Comparison of ENCODE assay signal across 1 cellular context in genomic region chr1:156123356-156124196, GRCh38.
A peak's percentile ranks its signal among the peaks of the same experiment; 100 is the strongest.
TF ChIP-seq lines count a peak whose summit lies in the region.

No MANE protein-coding gene starts in this region.

TF ChIP-seq in HepG2, 621 proteins besides CTCF, POLR2A, EP300 and RAD21 (continued from another document and continues in another):
- TF ChIP-seq, protein P1, sequence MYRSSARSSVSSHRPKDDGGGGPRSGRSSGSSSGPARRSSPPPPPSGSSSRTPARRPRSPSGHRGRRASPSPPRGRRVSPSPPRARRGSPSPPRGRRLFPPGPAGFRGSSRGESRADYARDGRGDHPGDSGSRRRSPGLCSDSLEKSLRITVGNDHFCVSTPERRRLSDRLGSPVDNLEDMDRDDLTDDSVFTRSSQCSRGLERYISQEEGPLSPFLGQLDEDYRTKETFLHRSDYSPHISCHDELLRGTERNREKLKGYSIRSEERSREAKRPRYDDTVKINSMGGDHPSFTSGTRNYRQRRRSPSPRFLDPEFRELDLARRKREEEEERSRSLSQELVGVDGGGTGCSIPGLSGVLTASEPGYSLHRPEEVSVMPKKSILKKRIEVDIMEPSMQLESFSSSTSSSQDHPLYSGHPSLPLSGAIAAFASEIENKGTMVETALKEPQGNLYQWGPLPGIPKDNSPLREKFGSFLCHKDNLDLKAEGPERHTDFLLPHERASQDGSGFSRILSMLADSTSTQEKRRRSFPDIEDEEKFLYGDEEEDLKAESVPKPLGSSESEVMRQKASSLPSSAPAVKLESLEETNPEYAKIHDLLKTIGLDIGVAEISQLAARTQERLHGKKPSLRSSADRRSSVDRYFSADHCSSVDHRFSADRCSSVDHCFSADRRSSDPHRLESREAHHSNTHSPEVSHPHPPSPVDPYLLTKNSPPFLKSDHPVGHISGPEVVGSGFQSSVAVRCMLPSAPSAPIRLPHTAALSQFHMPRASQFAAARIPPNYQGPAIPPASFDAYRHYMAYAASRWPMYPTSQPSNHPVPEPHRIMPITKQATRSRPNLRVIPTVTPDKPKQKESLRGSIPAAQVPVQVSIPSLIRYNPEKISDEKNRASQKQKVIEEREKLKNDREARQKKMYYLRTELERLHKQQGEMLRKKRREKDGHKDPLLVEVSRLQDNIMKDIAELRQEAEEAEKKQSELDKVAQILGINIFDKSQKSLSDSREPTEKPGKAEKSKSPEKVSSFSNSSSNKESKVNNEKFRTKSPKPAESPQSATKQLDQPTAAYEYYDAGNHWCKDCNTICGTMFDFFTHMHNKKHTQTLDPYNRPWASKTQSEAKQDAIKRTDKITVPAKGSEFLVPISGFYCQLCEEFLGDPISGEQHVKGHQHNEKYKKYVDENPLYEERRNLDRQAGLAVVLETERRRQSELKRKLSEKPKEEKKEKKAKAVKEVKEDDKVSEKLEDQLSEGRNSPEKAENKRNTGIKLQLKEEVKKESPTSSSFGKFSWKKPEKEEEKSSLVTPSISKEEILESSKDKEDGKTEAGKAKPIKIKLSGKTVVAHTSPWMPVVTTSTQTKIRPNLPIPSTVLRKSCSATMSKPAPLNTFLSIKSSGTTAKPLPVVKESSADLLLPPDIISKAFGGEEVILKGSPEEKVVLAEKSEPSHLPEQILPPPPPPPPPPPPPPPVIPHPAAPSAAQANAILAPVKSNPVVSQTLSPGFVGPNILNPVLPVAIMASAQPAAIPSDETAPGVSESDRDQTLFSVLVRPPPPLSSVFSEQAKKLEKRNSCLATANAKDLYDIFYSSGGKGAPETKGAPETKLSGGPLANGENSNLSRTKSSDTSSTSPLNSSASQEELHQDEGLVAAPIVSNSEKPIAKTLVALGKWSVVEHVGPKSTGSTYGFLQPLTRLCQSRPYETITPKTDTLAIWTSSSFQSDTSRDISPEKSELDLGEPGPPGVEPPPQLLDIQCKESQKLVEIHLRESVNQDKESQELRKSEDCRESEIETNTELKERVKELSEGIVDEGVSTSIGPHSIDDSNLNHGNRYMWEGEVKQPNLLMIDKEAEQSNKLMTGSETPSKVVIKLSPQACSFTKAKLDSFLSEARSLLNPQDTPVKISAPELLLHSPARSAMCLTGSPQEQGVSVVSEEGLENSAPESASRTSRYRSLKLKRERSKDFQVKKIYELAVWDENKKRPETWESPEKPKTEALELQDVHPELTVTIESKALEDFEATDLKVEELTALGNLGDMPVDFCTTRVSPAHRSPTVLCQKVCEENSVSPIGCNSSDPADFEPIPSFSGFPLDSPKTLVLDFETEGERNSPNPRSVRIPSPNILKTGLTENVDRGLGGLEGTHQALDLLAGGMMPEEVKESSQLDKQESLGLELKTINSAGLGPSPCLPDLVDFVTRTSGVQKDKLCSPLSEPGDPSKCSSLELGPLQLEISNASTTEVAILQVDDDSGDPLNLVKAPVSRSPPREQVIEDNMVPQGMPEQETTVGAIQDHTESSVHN (CRISPR knock-in tag; IDR thresholded peaks at IDR 0.05), result no peak
- no peak for TF ChIP-seq RELA (CRISPR knock-in tag; IDR thresholded peaks at IDR 0.05)
- TF ChIP-seq, protein P2, sequence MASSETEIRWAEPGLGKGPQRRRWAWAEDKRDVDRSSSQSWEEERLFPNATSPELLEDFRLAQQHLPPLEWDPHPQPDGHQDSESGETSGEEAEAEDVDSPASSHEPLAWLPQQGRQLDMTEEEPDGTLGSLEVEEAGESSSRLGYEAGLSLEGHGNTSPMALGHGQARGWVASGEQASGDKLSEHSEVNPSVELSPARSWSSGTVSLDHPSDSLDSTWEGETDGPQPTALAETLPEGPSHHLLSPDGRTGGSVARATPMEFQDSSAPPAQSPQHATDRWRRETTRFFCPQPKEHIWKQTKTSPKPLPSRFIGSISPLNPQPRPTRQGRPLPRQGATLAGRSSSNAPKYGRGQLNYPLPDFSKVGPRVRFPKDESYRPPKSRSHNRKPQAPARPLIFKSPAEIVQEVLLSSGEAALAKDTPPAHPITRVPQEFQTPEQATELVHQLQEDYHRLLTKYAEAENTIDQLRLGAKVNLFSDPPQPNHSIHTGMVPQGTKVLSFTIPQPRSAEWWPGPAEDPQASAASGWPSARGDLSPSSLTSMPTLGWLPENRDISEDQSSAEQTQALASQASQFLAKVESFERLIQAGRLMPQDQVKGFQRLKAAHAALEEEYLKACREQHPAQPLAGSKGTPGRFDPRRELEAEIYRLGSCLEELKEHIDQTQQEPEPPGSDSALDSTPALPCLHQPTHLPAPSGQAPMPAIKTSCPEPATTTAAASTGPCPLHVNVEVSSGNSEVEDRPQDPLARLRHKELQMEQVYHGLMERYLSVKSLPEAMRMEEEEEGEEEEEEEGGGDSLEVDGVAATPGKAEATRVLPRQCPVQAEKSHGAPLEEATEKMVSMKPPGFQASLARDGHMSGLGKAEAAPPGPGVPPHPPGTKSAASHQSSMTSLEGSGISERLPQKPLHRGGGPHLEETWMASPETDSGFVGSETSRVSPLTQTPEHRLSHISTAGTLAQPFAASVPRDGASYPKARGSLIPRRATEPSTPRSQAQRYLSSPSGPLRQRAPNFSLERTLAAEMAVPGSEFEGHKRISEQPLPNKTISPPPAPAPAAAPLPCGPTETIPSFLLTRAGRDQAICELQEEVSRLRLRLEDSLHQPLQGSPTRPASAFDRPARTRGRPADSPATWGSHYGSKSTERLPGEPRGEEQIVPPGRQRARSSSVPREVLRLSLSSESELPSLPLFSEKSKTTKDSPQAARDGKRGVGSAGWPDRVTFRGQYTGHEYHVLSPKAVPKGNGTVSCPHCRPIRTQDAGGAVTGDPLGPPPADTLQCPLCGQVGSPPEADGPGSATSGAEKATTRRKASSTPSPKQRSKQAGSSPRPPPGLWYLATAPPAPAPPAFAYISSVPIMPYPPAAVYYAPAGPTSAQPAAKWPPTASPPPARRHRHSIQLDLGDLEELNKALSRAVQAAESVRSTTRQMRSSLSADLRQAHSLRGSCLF (CRISPR knock-in tag; IDR thresholded peaks at IDR 0.05; ENCODE audit: borderline replicate concordance), result no peak
- no peak for TF ChIP-seq ZNF709 (CRISPR knock-in tag; IDR thresholded peaks at IDR 0.05)
- TF ChIP-seq, protein P3, sequence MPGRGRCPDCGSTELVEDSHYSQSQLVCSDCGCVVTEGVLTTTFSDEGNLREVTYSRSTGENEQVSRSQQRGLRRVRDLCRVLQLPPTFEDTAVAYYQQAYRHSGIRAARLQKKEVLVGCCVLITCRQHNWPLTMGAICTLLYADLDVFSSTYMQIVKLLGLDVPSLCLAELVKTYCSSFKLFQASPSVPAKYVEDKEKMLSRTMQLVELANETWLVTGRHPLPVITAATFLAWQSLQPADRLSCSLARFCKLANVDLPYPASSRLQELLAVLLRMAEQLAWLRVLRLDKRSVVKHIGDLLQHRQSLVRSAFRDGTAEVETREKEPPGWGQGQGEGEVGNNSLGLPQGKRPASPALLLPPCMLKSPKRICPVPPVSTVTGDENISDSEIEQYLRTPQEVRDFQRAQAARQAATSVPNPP (CRISPR knock-in tag; IDR thresholded peaks at IDR 0.05), result no peak
- peak; percentile 72; the same call in 1 of the 2 replicates for TF ChIP-seq NFIC (IDR thresholded peaks at IDR 0.05; ENCODE audit: low read length)
- TF ChIP-seq YEATS4 (CRISPR knock-in tag; IDR thresholded peaks at IDR 0.05; ENCODE audit: borderline replicate concordance), result peak; percentile 65; the same call in 1 of the 2 replicates
- TF ChIP-seq, protein P4, sequence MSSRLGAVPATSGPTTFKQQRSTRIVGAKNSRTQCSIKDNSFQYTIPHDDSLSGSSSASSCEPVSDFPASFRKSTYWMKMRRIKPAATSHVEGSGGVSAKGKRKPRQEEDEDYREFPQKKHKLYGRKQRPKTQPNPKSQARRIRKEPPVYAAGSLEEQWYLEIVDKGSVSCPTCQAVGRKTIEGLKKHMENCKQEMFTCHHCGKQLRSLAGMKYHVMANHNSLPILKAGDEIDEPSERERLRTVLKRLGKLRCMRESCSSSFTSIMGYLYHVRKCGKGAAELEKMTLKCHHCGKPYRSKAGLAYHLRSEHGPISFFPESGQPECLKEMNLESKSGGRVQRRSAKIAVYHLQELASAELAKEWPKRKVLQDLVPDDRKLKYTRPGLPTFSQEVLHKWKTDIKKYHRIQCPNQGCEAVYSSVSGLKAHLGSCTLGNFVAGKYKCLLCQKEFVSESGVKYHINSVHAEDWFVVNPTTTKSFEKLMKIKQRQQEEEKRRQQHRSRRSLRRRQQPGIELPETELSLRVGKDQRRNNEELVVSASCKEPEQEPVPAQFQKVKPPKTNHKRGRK (CRISPR knock-in tag; IDR thresholded peaks at IDR 0.05), result no peak
- TF ChIP-seq ETV6 (CRISPR knock-in tag; conservative IDR thresholded peaks at IDR 0.05), result no peak
- TF ChIP-seq, protein P5, sequence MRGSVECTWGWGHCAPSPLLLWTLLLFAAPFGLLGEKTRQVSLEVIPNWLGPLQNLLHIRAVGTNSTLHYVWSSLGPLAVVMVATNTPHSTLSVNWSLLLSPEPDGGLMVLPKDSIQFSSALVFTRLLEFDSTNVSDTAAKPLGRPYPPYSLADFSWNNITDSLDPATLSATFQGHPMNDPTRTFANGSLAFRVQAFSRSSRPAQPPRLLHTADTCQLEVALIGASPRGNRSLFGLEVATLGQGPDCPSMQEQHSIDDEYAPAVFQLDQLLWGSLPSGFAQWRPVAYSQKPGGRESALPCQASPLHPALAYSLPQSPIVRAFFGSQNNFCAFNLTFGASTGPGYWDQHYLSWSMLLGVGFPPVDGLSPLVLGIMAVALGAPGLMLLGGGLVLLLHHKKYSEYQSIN (CRISPR knock-in tag; IDR thresholded peaks at IDR 0.05; ENCODE audit: borderline replicate concordance), result no peak
- TF ChIP-seq PTBP1 (IDR thresholded peaks at IDR 0.05; ENCODE audit: low read depth, low read length, poor library complexity, severe bottlenecking), result no peak
- no peak for TF ChIP-seq KLF13 (CRISPR knock-in tag; IDR thresholded peaks at IDR 0.05)
- no peak for TF ChIP-seq ZNF367 (CRISPR knock-in tag; IDR thresholded peaks at IDR 0.05; ENCODE audit: borderline replicate concordance)
- TF ChIP-seq HHEX (CRISPR knock-in tag; IDR thresholded peaks at IDR 0.05), result no peak
- TF ChIP-seq EZH2 (conservative IDR thresholded peaks at IDR 0.05; ENCODE audit: low read depth, low read length), result no peak
- TF ChIP-seq ZNF572 (CRISPR knock-in tag; IDR thresholded peaks at IDR 0.05), result no peak
- TF ChIP-seq NFE2 (CRISPR knock-in tag; IDR thresholded peaks at IDR 0.05), result no peak
- TF ChIP-seq TSC22D2 (CRISPR knock-in tag; IDR thresholded peaks at IDR 0.05; ENCODE audit: borderline replicate concordance), result no peak
- TF ChIP-seq TFDP1 (CRISPR knock-in tag; IDR thresholded peaks at IDR 0.05; ENCODE audit: borderline replicate concordance), result no peak
- no peak for TF ChIP-seq XRCC5 (optimal IDR thresholded peaks at IDR 0.05; ENCODE audit: low read length)
- TF ChIP-seq MBD4 (IDR thresholded peaks at IDR 0.05; ENCODE audit: borderline replicate concordance, low read length), result no peak
- TF ChIP-seq MED13 (CRISPR knock-in tag; IDR thresholded peaks at IDR 0.05), result peak; percentile 43; the same call in 1 of the 2 replicates
- TF ChIP-seq HNF1B (CRISPR knock-in tag; IDR thresholded peaks at IDR 0.05), result peak; percentile 55
- TF ChIP-seq STAT5B (CRISPR knock-in tag; IDR thresholded peaks at IDR 0.05), result no peak
- no peak for TF ChIP-seq NFE2L1 (CRISPR knock-in tag; IDR thresholded peaks at IDR 0.05; ENCODE audit: borderline replicate concordance)
- no peak for TF ChIP-seq ZNF343 (CRISPR knock-in tag; IDR thresholded peaks at IDR 0.05)
- TF ChIP-seq ZBTB3 (CRISPR knock-in tag; IDR thresholded peaks at IDR 0.05; ENCODE audit: borderline replicate concordance, low read depth), result no peak
- no peak for TF ChIP-seq ZNF354B (CRISPR knock-in tag; IDR thresholded peaks at IDR 0.05)
- TF ChIP-seq CCDC6 (CRISPR knock-in tag; IDR thresholded peaks at IDR 0.05), result no peak; the same call in 1 of the 2 replicates
- no peak for TF ChIP-seq HNRNPK (IDR thresholded peaks at IDR 0.05; ENCODE audit: low read depth, low read length, poor library complexity, severe bottlenecking)
- TF ChIP-seq, protein P6, sequence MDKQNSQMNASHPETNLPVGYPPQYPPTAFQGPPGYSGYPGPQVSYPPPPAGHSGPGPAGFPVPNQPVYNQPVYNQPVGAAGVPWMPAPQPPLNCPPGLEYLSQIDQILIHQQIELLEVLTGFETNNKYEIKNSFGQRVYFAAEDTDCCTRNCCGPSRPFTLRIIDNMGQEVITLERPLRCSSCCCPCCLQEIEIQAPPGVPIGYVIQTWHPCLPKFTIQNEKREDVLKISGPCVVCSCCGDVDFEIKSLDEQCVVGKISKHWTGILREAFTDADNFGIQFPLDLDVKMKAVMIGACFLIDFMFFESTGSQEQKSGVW (CRISPR knock-in tag; IDR thresholded peaks at IDR 0.05; ENCODE audit: borderline replicate concordance), result no peak
- 0 out of 2 replicates have a peak, but pooled peaks have one; percentile 42 for TF ChIP-seq ZNF607 (CRISPR knock-in tag; IDR thresholded peaks at IDR 0.05; ENCODE audit: borderline replicate concordance)
- no peak for TF ChIP-seq ZNF678 (CRISPR knock-in tag; IDR thresholded peaks at IDR 0.05)
- TF ChIP-seq POGZ (CRISPR knock-in tag; IDR thresholded peaks at IDR 0.05), result no peak
- no peak for TF ChIP-seq NR2F2 (IDR thresholded peaks at IDR 0.05; ENCODE audit: borderline replicate concordance, low read depth)
- no peak for TF ChIP-seq RARA (CRISPR knock-in tag; IDR thresholded peaks at IDR 0.05)
- no peak for TF ChIP-seq NR2F6 (IDR thresholded peaks at IDR 0.05)
- TF ChIP-seq NR2F6 (CRISPR knock-in tag; IDR thresholded peaks at IDR 0.05), result peak; percentile 55; the same call in 1 of the 2 replicates
- no peak for TF ChIP-seq ZNF563 (CRISPR knock-in tag; IDR thresholded peaks at IDR 0.05)
- TF ChIP-seq ZFP90 (CRISPR knock-in tag; IDR thresholded peaks at IDR 0.05; ENCODE audit: borderline replicate concordance), result no peak
- TF ChIP-seq KLF9 (CRISPR knock-in tag; IDR thresholded peaks at IDR 0.05; ENCODE audit: low read depth), result 0 out of 2 replicates have a peak, but pooled peaks have one; percentile 39
